In the genomic region with DNA sequence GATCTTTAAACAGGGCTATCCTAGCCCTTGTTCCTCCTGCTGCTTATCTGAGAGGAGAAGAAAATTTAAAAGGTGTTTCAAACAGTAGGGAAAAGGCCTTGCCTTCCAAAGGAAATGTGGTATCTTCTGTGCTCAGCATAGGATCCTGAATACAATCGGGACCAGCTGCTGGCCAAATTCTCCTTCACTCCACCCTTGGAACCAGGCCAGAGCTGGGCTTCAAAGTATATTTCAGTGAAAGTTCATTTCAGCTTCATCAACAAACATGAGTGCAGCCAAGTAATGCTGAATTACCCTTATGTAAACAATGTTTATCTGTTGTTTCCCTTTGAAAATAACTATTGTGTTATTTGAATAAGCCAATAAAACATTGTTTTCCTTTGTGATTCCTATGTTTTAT, we compare ENCODE assay signal across 14 cellular contexts.
DNase-seq lines count a peak whose midpoint lies in the region; ATAC-seq and TF ChIP-seq lines count a peak whose summit lies in the region.
"Had no signal": no experiment of that assay in that cellular context is flagged by ENCODE, and none has a peak within 500 bp of the region (broad histone marks: within the 10 kb centered on the region; RNA-seq: fewer than 3 reads in every experiment).

No MANE protein-coding gene starts in this region.

- H3K27ac Mint-ChIP-seq in HFFc6: no peak overlapping the region
- H3K27ac Mint-ChIP-seq: CD14-positive monocyte; dendritic cell treated with granulocyte-macrophage colony-stimulating factor and Interleukin-4, amounts not matched to agents 40 ng/mL and 50 ng/mL, for 4 days had no signal

- intact Hi-C loops in sciatic nerve (cut with DNase I): no loop called here
- intact Hi-C loops in OCI-LY7 (cut with micrococcal nuclease; ENCODE audit: unreplicated experiment): no loop called here

- BruUV-seq in OCI-LY7 (replicated peaks; lab: Mats Ljungman, UMichigan): no TSS peak

- no peaks in the 10 kb centered on the region for H3K9me3 ChIP-seq in OCI-LY7 (ENCODE audit: low read length)
- H3K9me3 ChIP-seq: gastroesophageal sphincter, left lung had no signal

- H3K4me3 ChIP-seq in HFF-Myc (replicated peaks; ENCODE audit: low read depth, low read length): no peak overlapping the region
- H3K4me3 ChIP-seq in fibroblast of the aortic adventitia (ENCODE audit: low read depth, low read length): no peak overlapping the region
- H3K4me3 ChIP-seq in OCI-LY7 (ENCODE audit: low read depth, low read length, poor library complexity, severe bottlenecking): no peak overlapping the region
- H3K4me3 ChIP-seq: gastroesophageal sphincter, left lung had no signal

- no peak overlapping the region for H3K4me2 ChIP-seq in OCI-LY7 (ENCODE audit: low read length)

- no peaks in the 10 kb centered on the region for H3K4me1 ChIP-seq in OCI-LY7 (ENCODE audit: insufficient read depth, low read length, poor library complexity, severe bottlenecking)
- H3K4me1 ChIP-seq: left lung had no signal

- H3K27ac ChIP-seq in OCI-LY7 (ENCODE audit: low read depth, low read length, poor library complexity, severe bottlenecking): no peak overlapping the region

- H3K9me3 Mint-ChIP-seq in HFFc6: no peaks in the 10 kb centered on the region
- H3K9me3 Mint-ChIP-seq: dendritic cell treated with granulocyte-macrophage colony-stimulating factor and Interleukin-4, amounts not matched to agents 40 ng/mL and 50 ng/mL, for 4 days; neural crest cell had no signal

- DNase-seq in HFF-Myc (ENCODE audit: extremely low read depth, low read depth) (peak; percentile 37), NCI-H748 (lab: John Stamatoyannopoulos, UW; ENCODE audit: unreplicated experiment) (peak; percentile 82), fibroblast of the aortic adventitia (ENCODE audit: low read depth) (peak; percentile 70), sciatic nerve (ENCODE audit: low spot score) (peak; percentile 77), OCI-LY7 (ENCODE audit: low spot score) (no peak), ecto neural progenitor cell (ENCODE audit: low spot score) (no peak), HFFc6 (no peak)
- DNase-seq in activated T-cell treated with anti-CD3 and anti-CD28 coated beads, Interleukin-2, amount 50 U/mL, for 48 hours: no peak
- DNase-seq: left lung, NCI-H1417 treated with DMSO at 0.1 percent for 48 hours had no signal

- no peaks in the 10 kb centered on the region for H3K27me3 Mint-ChIP-seq in HFFc6 (ENCODE audit: insufficient read depth)
- H3K27me3 Mint-ChIP-seq: dendritic cell treated with granulocyte-macrophage colony-stimulating factor and Interleukin-4, amounts not matched to agents 40 ng/mL and 50 ng/mL, for 4 days had no signal

- CTCF ChIA-PET in OCI-LY7 (lab: Charles Lee; ENCODE audit: unreplicated experiment): no interaction called here

- TF ChIP-seq CTCF in HFF-Myc (IDR thresholded peaks at IDR 0.05; ENCODE audit: low read depth, low read length, missing control alignments) (no peak), fibroblast of the aortic adventitia (IDR thresholded peaks at IDR 0.05; ENCODE audit: insufficient read depth, low read length) (no peak), OCI-LY7 (conservative IDR thresholded peaks at IDR 0.05; ENCODE audit: low read length) (no peak), HFFc6 (IDR thresholded peaks at IDR 0.05) (no peak)

- no peaks in the 10 kb centered on the region for H3K36me3 Mint-ChIP-seq in HFFc6 (ENCODE audit: low read depth)
- H3K36me3 Mint-ChIP-seq: CD14-positive monocyte had no signal

- H3K4me1 Mint-ChIP-seq in HFFc6 (ENCODE audit: low read depth): peaks cover 26% of the 10 kb centered on the region
- H3K4me1 Mint-ChIP-seq: CD14-positive monocyte, neural crest cell had no signal

- no peak overlapping the region for H2AFZ ChIP-seq in OCI-LY7 (ENCODE audit: low read length)

- H4K20me1 ChIP-seq in OCI-LY7 (ENCODE audit: insufficient read depth, low read length): no peaks in the 10 kb centered on the region

- no peaks in the 10 kb centered on the region for H3K79me2 ChIP-seq in OCI-LY7 (ENCODE audit: insufficient read depth, low read depth, low read length)

- POLR2A ChIA-PET in OCI-LY7 (lab: Charles Lee): no interaction called here

- no peaks in the 10 kb centered on the region for H3K36me3 ChIP-seq in OCI-LY7 (ENCODE audit: insufficient read depth, low read length)
- H3K36me3 ChIP-seq: gastroesophageal sphincter, left lung had no signal

- no peaks in the 10 kb centered on the region for H3K9me2 ChIP-seq in OCI-LY7 (ENCODE audit: insufficient read depth, low read length)

- ATAC-seq in sciatic nerve: no peak
- ATAC-seq: gastroesophageal sphincter, left lung had no signal

- no peak overlapping the region for H3K4me3 Mint-ChIP-seq in HFFc6
- H3K4me3 Mint-ChIP-seq: CD14-positive monocyte; dendritic cell treated with granulocyte-macrophage colony-stimulating factor and Interleukin-4, amounts not matched to agents 40 ng/mL and 50 ng/mL, for 4 days; neural crest cell had no signal

Comparison
In these comparisons a context has a peak if more than half of its experiments do, and no peak if none do; other contexts are left out.
1. DNase-seq: peak in HFF-Myc (single experiment), NCI-H748 (single experiment), fibroblast of the aortic adventitia (single experiment) and sciatic nerve (single experiment); none in OCI-LY7 (single experiment), activated T-cell treated with anti-CD3 and anti-CD28 coated beads, Interleukin-2, amount 50 U/mL, for 48 hours (0 of 2), ecto neural progenitor cell (single experiment) and HFFc6 (single experiment).